Comparison of ENCODE assay signal across 25 cellular contexts in the genomic region with DNA sequence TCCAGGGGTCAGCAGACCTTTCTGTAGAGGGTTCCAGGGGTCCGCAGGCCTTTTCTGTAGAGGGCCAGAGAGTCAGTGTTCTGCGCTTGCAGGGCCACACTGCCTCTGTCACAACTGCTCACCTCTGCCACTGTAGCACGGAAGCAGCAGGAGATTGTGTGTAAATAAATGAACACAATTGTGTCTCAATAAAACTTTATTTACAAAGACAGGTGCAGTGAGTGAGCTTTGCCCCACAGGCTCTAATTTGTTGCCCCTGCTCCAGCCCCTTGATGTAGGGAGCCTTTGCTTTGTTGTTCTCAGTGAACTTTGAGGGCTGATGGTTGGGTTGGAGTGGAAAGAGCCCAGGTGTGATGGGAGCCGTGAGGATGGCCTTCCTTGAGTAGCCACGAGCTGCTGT.
"Had no signal": no experiment of that assay in that cellular context is flagged by ENCODE, and none has a peak within 500 bp of the region (broad histone marks: within the 10 kb centered on the region; RNA-seq: fewer than 3 reads in every experiment).

No MANE protein-coding gene starts in this region.

- FAIRE-seq: frontal cortex, keratinocyte had no signal

- ATAC-seq: effector memory CD8-positive, alpha-beta T cell; left ventricle myocardium superior; lower lobe of right lung; mucosa of descending colon; natural killer cell treated with Interleukin-12 subunit alpha and Interleukin-12 subunit beta and Interleukin-15 and Interleukin-18, amount 100 ng/mL, for 72 hours; sciatic nerve; stimulated activated naive CD8-positive, alpha-beta T cell treated with anti-CD3 and anti-CD28 coated beads, Interleukin-15, Interleukin-2, amounts not matched to agents 100 U/mL and 50 U/mL, for 24 hours had no signal

- H3K27me3 ChIP-seq: right atrium auricular region, tibial nerve, upper lobe of left lung, uterus had no signal

- DNase-seq: cortex of kidney; effector memory CD8-positive, alpha-beta T cell; left ventricle myocardium superior; lower lobe of right lung; mucosa of descending colon; naive B cell; stimulated activated CD4-positive, alpha-beta T cell treated with anti-CD3 and anti-CD28 coated beads, Interleukin-12 subunit alpha, Interleukin-12 subunit beta, amount 100 ng/mL, for 4 hours; stimulated activated CD4-positive, alpha-beta T cell treated with anti-CD3 and anti-CD28 coated beads, Interleukin-1b, Interleukin-23, amount 100 ng/mL, for 48 hours; stimulated activated CD4-positive, alpha-beta T cell treated with anti-CD3 and anti-CD28 coated beads, Interleukin-4, amount 100 ng/mL, for 1 hour; stimulated activated CD8-positive, alpha-beta memory T cell treated with anti-CD3 and anti-CD28 coated beads, Interleukin-4, amount 100 ng/mL, for 48 hours; stimulated activated naive CD8-positive, alpha-beta T cell treated with anti-CD3 and anti-CD28 coated beads, Interleukin-15, Interleukin-2, amounts not matched to agents 100 U/mL and 50 U/mL, for 24 hours; upper lobe of left lung; uterus had no signal

- H3K9me3 ChIP-seq: lower lobe of right lung, mucosa of descending colon, prostate gland, right atrium auricular region, thoracic aorta, tibial nerve, upper lobe of left lung, uterus had no signal

- H3K27ac ChIP-seq: lower lobe of right lung, prostate gland, right atrium auricular region, thoracic aorta, tibial nerve, upper lobe of left lung, uterus had no signal

- H3K4me3 Mint-ChIP-seq: effector memory CD8-positive, alpha-beta T cell; memory B cell; mesothelial cell of epicardium; naive B cell; natural killer cell treated with Interleukin-12 subunit alpha and Interleukin-12 subunit beta and Interleukin-15 and Interleukin-18, amount 100 ng/mL, for 72 hours; neural crest cell had no signal

- H3K4me2 ChIP-seq: smooth muscle cell had no signal

- H3K36me3 Mint-ChIP-seq: natural killer cell treated with Interleukin-12 subunit alpha and Interleukin-12 subunit beta and Interleukin-15 and Interleukin-18, amount 100 ng/mL, for 72 hours had no signal

- H3K36me3 ChIP-seq: prostate gland, right atrium auricular region, thoracic aorta, uterus had no signal

- H3K27me3 Mint-ChIP-seq: effector memory CD8-positive, alpha-beta T cell; memory B cell; naive B cell; natural killer cell treated with Interleukin-12 subunit alpha and Interleukin-12 subunit beta and Interleukin-15 and Interleukin-18, amount 100 ng/mL, for 72 hours had no signal

- H3K9me3 Mint-ChIP-seq: natural killer cell treated with Interleukin-12 subunit alpha and Interleukin-12 subunit beta and Interleukin-15 and Interleukin-18, amount 100 ng/mL, for 72 hours had no signal

- H3K27ac Mint-ChIP-seq: effector memory CD8-positive, alpha-beta T cell; memory B cell; mesothelial cell of epicardium; natural killer cell treated with Interleukin-12 subunit alpha and Interleukin-12 subunit beta and Interleukin-15 and Interleukin-18, amount 100 ng/mL, for 72 hours had no signal

- H3K4me1 Mint-ChIP-seq: neural crest cell had no signal

- H3K4me1 ChIP-seq: prostate gland, uterus had no signal

- H3K4me3 ChIP-seq: lower lobe of right lung, mucosa of descending colon, prostate gland, right atrium auricular region, smooth muscle cell, thoracic aorta, tibial nerve, upper lobe of left lung, uterus had no signal
